ENCODE assay signal across 32 cellular contexts in the genomic region with DNA sequence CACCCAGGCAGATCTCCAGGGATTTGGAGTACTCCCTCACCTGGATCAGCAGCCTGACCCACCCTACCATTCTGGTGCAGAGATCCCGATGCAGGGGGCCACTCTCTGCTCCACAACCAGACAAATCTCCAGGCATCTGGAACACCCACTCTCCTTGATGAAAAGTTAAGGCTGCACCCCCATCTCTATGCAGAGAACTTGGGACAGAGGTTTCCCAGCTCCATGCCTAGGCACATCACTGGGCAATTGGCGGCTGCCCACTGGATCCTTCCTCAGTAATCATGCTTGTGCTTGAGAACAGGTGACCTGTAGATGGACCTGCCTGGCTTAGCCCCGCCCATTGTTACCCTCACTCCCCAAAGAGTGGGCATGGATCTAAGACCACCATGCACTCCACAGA.
"Had no signal": no experiment of that assay in that cellular context is flagged by ENCODE, and none has a peak within 500 bp of the region (broad histone marks: within the 10 kb centered on the region; RNA-seq: fewer than 3 reads in every experiment).

No MANE protein-coding gene starts in this region.

- H3K4me3 ChIP-seq: ascending aorta, body of pancreas, breast epithelium, cardiac muscle cell had no signal

- H3K9me3 ChIP-seq: ascending aorta, body of pancreas had no signal

- H3K27ac ChIP-seq: ascending aorta, body of pancreas, brain microvascular endothelial cell, breast epithelium, cardiac muscle cell had no signal

- ATAC-seq: activated naive CD4-positive, alpha-beta T cell treated with anti-CD3 and anti-CD28 coated beads, Interleukin-2, amount 50 U/mL, for 72 hours; activated naive CD8-positive, alpha-beta T cell treated with anti-CD3 and anti-CD28 coated beads, Interleukin-2, amount 50 U/mL, for 24 hours; activated T-cell treated with anti-CD3 and anti-CD28 coated beads, Interleukin-2, amount 50 U/mL, for 4 hours; activated T-cell treated with anti-CD3 and anti-CD28 coated beads, Interleukin-2, amount 50 U/mL, for 72 hours; activated T-helper 17 cell treated with anti-CD3 and anti-CD28 coated beads, Interleukin-2, amount 50 U/mL, for 72 hours; body of pancreas had no signal

- H3K36me3 ChIP-seq: ascending aorta, brain microvascular endothelial cell, breast epithelium, cardiac muscle cell had no signal

- H3K4me1 ChIP-seq: ascending aorta, body of pancreas, breast epithelium had no signal

- H3K27me3 ChIP-seq: ascending aorta, body of pancreas, brain microvascular endothelial cell, breast epithelium, cardiac muscle cell had no signal

- DNase-seq: activated effector memory CD4-positive, alpha-beta T cell treated with anti-CD3 and anti-CD28 coated beads, Interleukin-2, amount 50 U/mL, for 16 hours; activated effector memory CD4-positive, alpha-beta T cell treated with Interleukin-2 at 50 U/mL for 16 hours; activated gamma-delta T cell; activated gamma-delta T cell treated with Interleukin-2 at 50 U/mL for 16 hours; activated naive CD4-positive, alpha-beta T cell; activated naive CD4-positive, alpha-beta T cell treated with anti-CD3 and anti-CD28 coated beads for 36 hours; activated naive CD4-positive, alpha-beta T cell treated with anti-CD3 and anti-CD28 coated beads, Interleukin-2, amount 10 ng/mL, durations not matched to agents 7 days and 5 days; activated naive CD4-positive, alpha-beta T cell treated with anti-CD3 and anti-CD28 coated beads, Interleukin-2, amount 50 U/mL, for 16 hours; activated naive CD4-positive, alpha-beta T cell treated with Interleukin-2 at 50 U/mL for 16 hours; activated naive CD8-positive, alpha-beta T cell treated with anti-CD3 and anti-CD28 coated beads for 36 hours; activated naive CD8-positive, alpha-beta T cell treated with anti-CD3 and anti-CD28 coated beads, Interleukin-2, amount 10 ng/mL, durations not matched to agents 7 days and 5 days; activated naive CD8-positive, alpha-beta T cell treated with anti-CD3 and anti-CD28 coated beads, Interleukin-2, amount 50 U/mL, for 24 hours; activated T-cell treated with anti-CD3 and anti-CD28 coated beads for 4 hours; activated T-cell treated with anti-CD3 and anti-CD28 coated beads, Interleukin-2, amount 50 U/mL, for 1 hour; activated T-cell treated with anti-CD3 and anti-CD28 coated beads, Interleukin-2, amount 50 U/mL, for 24 hours; activated T-cell treated with anti-CD3 and anti-CD28 coated beads, Interleukin-2, amount 50 U/mL, for 4 hours; activated T-cell treated with anti-CD3 and anti-CD28 coated beads, Interleukin-2, amount 50 U/mL, for 48 hours; activated T-cell treated with anti-CD3 and anti-CD28 coated beads, Interleukin-2, amount 50 U/mL, for 72 hours; amniotic stem cell; amygdala; anterior cingulate cortex; aorta; body of pancreas; brain microvascular endothelial cell; caudate nucleus; central memory CD4-positive, alpha-beta T cell; cerebellar nuclear complex had no signal
